8 cellular contexts compared by ENCODE assay signal in the genomic region with DNA sequence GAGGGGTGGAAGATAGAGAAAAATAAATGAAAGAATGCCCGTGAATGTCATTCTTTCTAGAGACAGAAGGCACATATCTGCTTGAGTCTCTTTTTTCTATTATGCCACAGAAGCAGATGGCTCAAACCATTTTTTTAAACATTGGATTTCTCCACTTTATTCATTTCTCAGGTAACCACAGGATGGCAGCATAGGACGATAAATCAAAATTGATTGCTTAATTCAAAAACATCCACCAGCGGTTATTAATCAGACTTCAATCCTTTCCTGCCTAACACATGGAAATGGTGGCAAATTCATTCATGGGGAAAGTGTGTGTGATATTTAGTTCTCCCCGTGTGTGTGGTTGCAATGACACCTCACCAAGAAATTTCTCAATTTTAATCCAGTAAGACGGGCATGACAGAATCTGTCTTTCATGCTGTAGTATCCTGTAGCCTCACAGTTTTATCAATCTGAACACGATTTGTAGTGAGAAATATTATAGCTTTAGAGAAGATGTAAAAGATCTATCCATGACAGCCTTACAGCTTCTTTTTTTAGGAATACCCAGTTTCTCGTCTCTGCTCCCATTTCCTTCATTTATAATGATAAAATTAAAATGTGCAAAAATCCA.
DNase-seq lines count a peak whose midpoint lies in the region; ATAC-seq and TF ChIP-seq lines count a peak whose summit lies in the region.

No MANE protein-coding gene starts in this region.

- H3K4me1 Mint-ChIP-seq in HFFc6 (ENCODE audit: low read depth), result no peaks in the 10 kb centered on the region
- no peaks in the 10 kb centered on the region for H3K4me1 Mint-ChIP-seq in activated CD4-positive, alpha-beta T cell treated with anti-CD3 and anti-CD28 coated beads, Interleukin-2, amount 10 ng/mL, durations not matched to agents 24 days and 14 days

- POLR2A ChIA-PET in PC-3 (lab: Charles Lee; ENCODE audit: unreplicated experiment), result no interaction called here

- intact Hi-C loops in PC-3 (cut with micrococcal nuclease), result loop anchor here (1.0 to 5.0 kb wide), 3 partner anchors 29 to 752 kb away; no protein-coding TSS in a partner anchor
- intact Hi-C loops in activated CD4-positive, alpha-beta T cell treated with anti-CD3 and anti-CD28 coated beads, Interleukin-2, amount 10 ng/mL, durations not matched to agents 24 days and 14 days (cut with micrococcal nuclease), result loop anchor here (10.0 kb wide), 1 partner anchor 1096 kb away; no protein-coding TSS in a partner anchor

- ATAC-seq in PC-3, result no peak; the same call in 1 of the 2 replicates
- no peak for ATAC-seq in upper lobe of left lung (ENCODE audit: low FRiP score in 2 of 2)
- ATAC-seq in GM19467 (IDR thresholded peaks at IDR 0.05; ENCODE audit: unreplicated experiment), result no peak
- ATAC-seq in HG03139 (IDR thresholded peaks at IDR 0.05; ENCODE audit: unreplicated experiment), result no peak

- no peaks in the 10 kb centered on the region for H3K9me3 Mint-ChIP-seq in HFFc6
- H3K9me3 Mint-ChIP-seq in activated CD4-positive, alpha-beta T cell treated with anti-CD3 and anti-CD28 coated beads, Interleukin-2, amount 10 ng/mL, durations not matched to agents 24 days and 14 days, result no peaks in the 10 kb centered on the region

- CTCF ChIA-PET in PC-3 (lab: Charles Lee), result interaction anchor here (0.6 kb wide), 2 partner anchors 285 to 930 kb away, joined by 3 to 4 read pairs; no protein-coding TSS in a partner anchor

- TF ChIP-seq CTCF in HFFc6 (IDR thresholded peaks at IDR 0.05) (peak; percentile 60), PC-3 (conservative IDR thresholded peaks at IDR 0.05; ENCODE audit: low read depth, low read length) (peak; percentile 76), fibroblast of pulmonary artery (IDR thresholded peaks at IDR 0.05; ENCODE audit: low read length, missing control alignments) (peak; percentile 46), upper lobe of left lung (IDR thresholded peaks at IDR 0.05) (peak in 4 of 6 experiments; percentile 10 to 49 (median 38))

- DNase-seq in A172 (ENCODE audit: low spot score), result peak; percentile 43
- DNase-seq in HFFc6, result no peak
- peak; percentile 75 for DNase-seq in PC-3
- DNase-seq in fibroblast of pulmonary artery (ENCODE audit: low read depth), result peak; percentile 67
- no peak for DNase-seq in upper lobe of left lung
- no peak for DNase-seq in activated CD4-positive, alpha-beta T cell treated with anti-CD3 and anti-CD28 coated beads, Interleukin-2, amount 10 ng/mL, durations not matched to agents 24 days and 14 days

- H3F3A ChIP-seq in PC-3 (ENCODE audit: low read length, unreplicated experiment), result no peaks in the 10 kb centered on the region

- H3K4me2 ChIP-seq in PC-3 (ENCODE audit: low read length), result peak overlapping the region; percentile 46

- no peaks in the 10 kb centered on the region for H3K4me1 ChIP-seq in PC-3 (ENCODE audit: insufficient read depth, low read length)
- H3K4me1 ChIP-seq in upper lobe of left lung, result no peaks in the 10 kb centered on the region

- H3K9me2 ChIP-seq in PC-3 (replicated peaks; ENCODE audit: low read length), result no peaks in the 10 kb centered on the region

- no peak overlapping the region for H3K27ac Mint-ChIP-seq in HFFc6
- no peak overlapping the region for H3K27ac Mint-ChIP-seq in activated CD4-positive, alpha-beta T cell treated with anti-CD3 and anti-CD28 coated beads, Interleukin-2, amount 10 ng/mL, durations not matched to agents 24 days and 14 days

- H3K36me3 ChIP-seq in PC-3 (ENCODE audit: low read depth, low read length) (no peaks in the 10 kb centered on the region), upper lobe of left lung (no peaks in the 10 kb centered on the region)

- no TSS peak for BruUV-seq in PC-3 (replicated peaks; lab: Mats Ljungman, UMichigan)

- H3K79me2 ChIP-seq in PC-3 (ENCODE audit: low read length), result no peaks in the 10 kb centered on the region

- H3K4me3 Mint-ChIP-seq in HFFc6, result no peak overlapping the region
- no peak overlapping the region for H3K4me3 Mint-ChIP-seq in activated CD4-positive, alpha-beta T cell treated with anti-CD3 and anti-CD28 coated beads, Interleukin-2, amount 10 ng/mL, durations not matched to agents 24 days and 14 days

- H3K27me3 ChIP-seq in PC-3 (ENCODE audit: low read length) (no peaks in the 10 kb centered on the region), upper lobe of left lung (no peaks in the 10 kb centered on the region)

- TF ChIP-seq POLR2A in upper lobe of left lung (IDR thresholded peaks at IDR 0.05), result no peak

- no peaks in the 10 kb centered on the region for H4K20me1 ChIP-seq in PC-3 (ENCODE audit: low read length)

- no peaks in the 10 kb centered on the region for H3K36me3 Mint-ChIP-seq in HFFc6 (ENCODE audit: low read depth)
- no peaks in the 10 kb centered on the region for H3K36me3 Mint-ChIP-seq in activated CD4-positive, alpha-beta T cell treated with anti-CD3 and anti-CD28 coated beads, Interleukin-2, amount 10 ng/mL, durations not matched to agents 24 days and 14 days (ENCODE audit: low read depth)

- TF ChIP-seq EP300 in upper lobe of left lung (IDR thresholded peaks at IDR 0.05), result no peak

- no peaks in the 10 kb centered on the region; the same call in 1 of the 2 replicates for H3K27me3 Mint-ChIP-seq in HFFc6 (ENCODE audit: insufficient read depth)
- H3K27me3 Mint-ChIP-seq in activated CD4-positive, alpha-beta T cell treated with anti-CD3 and anti-CD28 coated beads, Interleukin-2, amount 10 ng/mL, durations not matched to agents 24 days and 14 days, result no peaks in the 10 kb centered on the region

- WGBS in upper lobe of left lung, 2 donors, result 40 to 42% methylated on average over 7 of the region's 7 CpGs

- H3K9me3 ChIP-seq in PC-3 (ENCODE audit: low read length) (no peaks in the 10 kb centered on the region), upper lobe of left lung (no peaks in the 10 kb centered on the region)

- peak overlapping the region; percentile 52 for H2AFZ ChIP-seq in PC-3 (ENCODE audit: low read length)

- H3K27ac ChIP-seq in PC-3 (ENCODE audit: low read length) (no peak overlapping the region), upper lobe of left lung (no peak overlapping the region)

- H3K4me3 ChIP-seq in PC-3 (ENCODE audit: low read length), result 0 out of 2 replicates have a peak overlapping the region, but pooled peaks have one; percentile 17
- no peak overlapping the region for H3K4me3 ChIP-seq in fibroblast of pulmonary artery (replicated peaks; ENCODE audit: low read depth, low read length)
- no peak overlapping the region for H3K4me3 ChIP-seq in upper lobe of left lung

- no peak overlapping the region for H3K9ac ChIP-seq in PC-3 (ENCODE audit: low read length)

Comparison
In these comparisons a context has a peak if more than half of its experiments do, and no peak if none do; other contexts are left out.
1. DNase-seq: peak in A172 (single experiment), PC-3 (single experiment) and fibroblast of pulmonary artery (single experiment); none in HFFc6 (single experiment), upper lobe of left lung (0 of 2) and activated CD4-positive, alpha-beta T cell treated with anti-CD3 and anti-CD28 coated beads, Interleukin-2, amount 10 ng/mL, durations not matched to agents 24 days and 14 days (single experiment).
2. Peak in every context shown above with its lines, with median percentiles within 50 percentile points of each other: CTCF ChIP-seq.